Comparison of ENCODE assay signal across 13 cellular contexts in the genomic region with DNA sequence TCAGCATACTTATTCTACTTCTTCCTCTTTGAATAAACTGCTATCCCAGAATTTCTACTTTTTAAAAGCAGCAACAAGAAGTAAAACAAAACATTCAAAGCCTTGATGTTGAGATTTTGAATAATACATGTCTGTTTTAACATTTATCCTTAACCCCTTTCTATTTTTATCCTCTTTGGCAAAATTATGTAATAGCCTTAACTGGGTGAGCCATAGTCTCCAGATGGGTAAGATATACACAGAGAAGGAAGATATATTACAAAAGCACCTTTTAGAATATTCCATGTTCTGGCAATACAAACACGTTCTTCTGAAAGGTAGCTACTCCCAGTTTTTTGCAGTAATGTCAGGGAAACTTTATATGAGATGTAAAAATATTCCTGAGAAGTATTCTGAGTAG.
A peak's percentile ranks its signal among the peaks of the same experiment; 100 is the strongest.
DNase-seq lines count a peak whose midpoint lies in the region; ATAC-seq, FAIRE-seq and TF ChIP-seq lines count a peak whose summit lies in the region.
"Had no signal": no experiment of that assay in that cellular context is flagged by ENCODE, and none has a peak within 500 bp of the region (broad histone marks: within the 10 kb centered on the region; RNA-seq: fewer than 3 reads in every experiment).

No MANE protein-coding gene starts in this region.

- no peak for TF ChIP-seq RAD21 in A549 (conservative IDR thresholded peaks at IDR 0.05 in 1 of 2, IDR thresholded peaks at IDR 0.05 in 1 of 2)

- H3K36me3 ChIP-seq in esophagus muscularis mucosa (no peaks in the 10 kb centered on the region), sigmoid colon (peaks cover 0 to 6% (median 0%) of the 10 kb centered on the region in 4 donors)

- H3K4me3 ChIP-seq in A549 (no peak overlapping the region), esophagus muscularis mucosa (no peak overlapping the region), sigmoid colon (no peak overlapping the region)
- H3K4me3 ChIP-seq: lung, Peyer's patch had no signal

- H3K27me3 ChIP-seq in esophagus muscularis mucosa (no peaks in the 10 kb centered on the region), sigmoid colon (no peaks in the 10 kb centered on the region)
- H3K27me3 ChIP-seq: brain microvascular endothelial cell, Peyer's patch had no signal

- 23% methylated on average over 1 of the region's 1 CpG for WGBS in A549 (ENCODE audit: missing lambda C conversion rate)
- WGBS in esophagus muscularis mucosa, result 41% methylated on average over 1 of the region's 1 CpG
- WGBS in sigmoid colon, 2 donors, result 79 to 87% methylated on average over 1 of the region's 1 CpG

- no peak for FAIRE-seq in A549 (lab: Jason Lieb, UNC)

- POLR2A ChIA-PET in A549 (lab: Yijun Ruan, JAX), result no interaction called here

- TF ChIP-seq EP300 in A549 (IDR thresholded peaks at IDR 0.05) (no peak), esophagus muscularis mucosa (IDR thresholded peaks at IDR 0.05) (no peak), sigmoid colon (IDR thresholded peaks at IDR 0.05) (no peak)

- H3K27ac ChIP-seq in A549 (peak overlapping the region in 1 of 2 experiments; percentile 37; a peak in 1 of 6 replicates), esophagus muscularis mucosa (replicated peaks in 1 of 4) (peak overlapping the region; percentile 55 to 79 (median 66)), sigmoid colon (peak overlapping the region; percentile 41 to 79 (median 75))
- H3K27ac ChIP-seq: brain microvascular endothelial cell had no signal

- no peak for DNase-seq in A549 (ENCODE audit: low read depth in 1 of 2, low spot score in 1 of 2)
- peak; percentile 43 for DNase-seq in HCEC 1CT
- DNase-seq in esophagus muscularis mucosa (ENCODE audit: extremely low spot score), result no peak
- DNase-seq in sigmoid colon, result no peak
- no peak for DNase-seq in NCI-H2171 (lab: John Stamatoyannopoulos, UW)
- DNase-seq in NCI-H526 (lab: John Stamatoyannopoulos, UW), result no peak
- no peak for DNase-seq in HK-2 (ENCODE audit: unreplicated experiment)
- DNase-seq: brain microvascular endothelial cell, DMS53, NCI-H82, Peyer's patch had no signal

- TF ChIP-seq CTCF in A549 (IDR thresholded peaks at IDR 0.05) (no peak), esophagus muscularis mucosa (IDR thresholded peaks at IDR 0.05) (no peak), sigmoid colon (IDR thresholded peaks at IDR 0.05) (no peak)

- H3K4me2 ChIP-seq in A549, result peak overlapping the region; percentile 52

- no peak for TF ChIP-seq POLR2A in A549 (IDR thresholded peaks at IDR 0.05; ENCODE audit: low read length)
- TF ChIP-seq POLR2A in esophagus muscularis mucosa (IDR thresholded peaks at IDR 0.05; ENCODE audit: low read depth), result no peak
- TF ChIP-seq POLR2A in sigmoid colon (IDR thresholded peaks at IDR 0.05), result no peak

- ATAC-seq in A549 (no peak), HG03571 (IDR thresholded peaks at IDR 0.05; ENCODE audit: unreplicated experiment) (no peak)

- CTCF ChIA-PET in A549 (lab: Yijun Ruan, JAX), result no interaction called here

- intact Hi-C loops in esophagus muscularis mucosa (cut with DNase I), result no loop called here
- intact Hi-C loops in sigmoid colon (cut with DNase I), result no loop called here

- H3K9me3 ChIP-seq in A549 (no peaks in the 10 kb centered on the region), esophagus muscularis mucosa (no peaks in the 10 kb centered on the region), sigmoid colon (no peaks in the 10 kb centered on the region)
- H3K9me3 ChIP-seq: Peyer's patch had no signal

- H3K4me1 ChIP-seq in A549, result peaks cover 57% of the 10 kb centered on the region
- H3K4me1 ChIP-seq in esophagus muscularis mucosa, result peaks cover 77 to 100% (median 92%) of the 10 kb centered on the region in 4 donors
- H3K4me1 ChIP-seq in sigmoid colon, result peaks cover 0 to 96% (median 76%) of the 10 kb centered on the region in 4 donors

TF ChIP-seq in A549, 52 proteins besides CTCF, POLR2A, EP300 and RAD21:
- TF ChIP-seq FOSB (CRISPR knock-in tag; IDR thresholded peaks at IDR 0.05), result no peak
- TF ChIP-seq, protein P1, sequence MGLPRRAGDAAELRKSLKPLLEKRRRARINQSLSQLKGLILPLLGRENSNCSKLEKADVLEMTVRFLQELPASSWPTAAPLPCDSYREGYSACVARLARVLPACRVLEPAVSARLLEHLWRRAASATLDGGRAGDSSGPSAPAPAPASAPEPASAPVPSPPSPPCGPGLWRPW (IDR thresholded peaks at IDR 0.05), result no peak
- 0 out of 4 replicates have a peak, but pooled peaks of 1 of the 2 experiments have one; percentile 3 for TF ChIP-seq CEBPB (IDR thresholded peaks at IDR 0.05)
- TF ChIP-seq JUN (IDR thresholded peaks at IDR 0.05), result no peak
